17 cellular contexts compared by ENCODE assay signal in genomic region chr15:88658070-88658965, GRCh38. TPM values are rescaled to one million over a fixed set of nuclear protein-coding genes. Genes with fewer than 3 reads are reported as not detected.
DNase-seq lines count a peak whose midpoint lies in the region; ATAC-seq, FAIRE-seq and TF ChIP-seq lines count a peak whose summit lies in the region.
"Had no signal": no experiment of that assay in that cellular context is flagged by ENCODE, and none has a peak within 500 bp of the region (broad histone marks: within the 10 kb centered on the region; RNA-seq: fewer than 3 reads in every experiment).

No MANE protein-coding gene starts in this region.

- TF ChIP-seq POLR2A in Peyer's patch (IDR thresholded peaks at IDR 0.05): no peak

- no peak overlapping the region for H3K4me3 ChIP-seq in Peyer's patch
- H3K4me3 ChIP-seq: prostate gland had no signal

- no peaks in the 10 kb centered on the region for H3K27me3 Mint-ChIP-seq in activated T-cell treated with anti-CD3 and anti-CD28 coated beads, Interleukin-2, amount 50 U/mL, for 24 hours
- no peaks in the 10 kb centered on the region for H3K27me3 Mint-ChIP-seq in activated T-cell treated with anti-CD3 and anti-CD28 coated beads, Interleukin-2, amount 50 U/mL, for 72 hours (ENCODE audit: low read depth)
- H3K27me3 Mint-ChIP-seq in stimulated activated memory B cell treated with anti-CD40 and anti-IgM and Interleukin-4, amounts not matched to agents 10 μg/mL and 1 μg/mL and 100 μg/mL, for 72 hours: no peaks in the 10 kb centered on the region

- H3K9me3 ChIP-seq in Peyer's patch: no peaks in the 10 kb centered on the region
- H3K9me3 ChIP-seq: prostate gland had no signal

- CTCF ChIA-PET in RWPE1 (lab: Yijun Ruan, JAX): interaction anchor here (0.5 to 3.0 kb wide), 27 partner anchors 12 to 566 kb away, joined by 3 to 17 read pairs (median 4); partner anchors contain the start of gene ACAN

- H3K4me3 Mint-ChIP-seq in activated T-cell treated with anti-CD3 and anti-CD28 coated beads, Interleukin-2, amount 50 U/mL, for 24 hours: no peak overlapping the region
- H3K4me3 Mint-ChIP-seq in activated T-cell treated with anti-CD3 and anti-CD28 coated beads, Interleukin-2, amount 50 U/mL, for 72 hours: no peak overlapping the region
- no peak overlapping the region for H3K4me3 Mint-ChIP-seq in stimulated activated memory B cell treated with anti-CD40 and anti-IgM and Interleukin-4, amounts not matched to agents 10 μg/mL and 1 μg/mL and 100 μg/mL, for 72 hours
- H3K4me3 Mint-ChIP-seq: nephron, type B pancreatic cell had no signal

- peaks cover 0 to 6% (median 2%) of the 10 kb centered on the region in 4 donors for H3K4me1 ChIP-seq in Peyer's patch
- H3K4me1 ChIP-seq: prostate gland had no signal

- H3K9me3 Mint-ChIP-seq in activated T-cell treated with anti-CD3 and anti-CD28 coated beads, Interleukin-2, amount 50 U/mL, for 24 hours: no peaks in the 10 kb centered on the region
- H3K9me3 Mint-ChIP-seq in activated T-cell treated with anti-CD3 and anti-CD28 coated beads, Interleukin-2, amount 50 U/mL, for 72 hours: no peaks in the 10 kb centered on the region
- no peaks in the 10 kb centered on the region for H3K9me3 Mint-ChIP-seq in stimulated activated memory B cell treated with anti-CD40 and anti-IgM and Interleukin-4, amounts not matched to agents 10 μg/mL and 1 μg/mL and 100 μg/mL, for 72 hours
- H3K9me3 Mint-ChIP-seq: type B pancreatic cell had no signal

- no peaks in the 10 kb centered on the region for H3K36me3 ChIP-seq in Peyer's patch
- H3K36me3 ChIP-seq: prostate gland had no signal

- H3K27me3 ChIP-seq in Peyer's patch: no peaks in the 10 kb centered on the region

- H3K27ac Mint-ChIP-seq in activated T-cell treated with anti-CD3 and anti-CD28 coated beads, Interleukin-2, amount 50 U/mL, for 24 hours: peak overlapping the region; percentile 63
- H3K27ac Mint-ChIP-seq in activated T-cell treated with anti-CD3 and anti-CD28 coated beads, Interleukin-2, amount 50 U/mL, for 72 hours: no peak overlapping the region
- H3K27ac Mint-ChIP-seq in stimulated activated memory B cell treated with anti-CD40 and anti-IgM and Interleukin-4, amounts not matched to agents 10 μg/mL and 1 μg/mL and 100 μg/mL, for 72 hours: peak overlapping the region; percentile 88

- POLR2A ChIA-PET in RWPE1 (lab: Yijun Ruan, JAX; ENCODE audit: low non-redundant PET): no interaction called here

- peaks cover 75% of the 10 kb centered on the region for H3K4me1 Mint-ChIP-seq in activated T-cell treated with anti-CD3 and anti-CD28 coated beads, Interleukin-2, amount 50 U/mL, for 24 hours (ENCODE audit: low read depth)
- H3K4me1 Mint-ChIP-seq in activated T-cell treated with anti-CD3 and anti-CD28 coated beads, Interleukin-2, amount 50 U/mL, for 72 hours (ENCODE audit: low read depth): peaks cover 56% of the 10 kb centered on the region
- H3K4me1 Mint-ChIP-seq in stimulated activated memory B cell treated with anti-CD40 and anti-IgM and Interleukin-4, amounts not matched to agents 10 μg/mL and 1 μg/mL and 100 μg/mL, for 72 hours: peaks cover 66% of the 10 kb centered on the region
- H3K4me1 Mint-ChIP-seq: nephron had no signal

- no peak for FAIRE-seq in urothelium cell line (lab: Jason Lieb, UNC)
- FAIRE-seq: A204.1 had no signal

- DNase-seq in activated T-cell treated with anti-CD3 and anti-CD28 coated beads, Interleukin-2, amount 50 U/mL, for 24 hours: no peak
- no peak for DNase-seq in activated T-cell treated with anti-CD3 and anti-CD28 coated beads, Interleukin-2, amount 50 U/mL, for 72 hours
- DNase-seq in RWPE1 (ENCODE audit: low spot score) (no peak), left kidney (ENCODE audit: low read depth, low spot score) (peak; percentile 38), urothelium cell line (ENCODE audit: low spot score) (no peak), T-helper 1 cell (no peak), Peyer's patch (no peak)
- DNase-seq: activated T-cell treated with anti-CD3 and anti-CD28 coated beads, Interleukin-2, amount 50 U/mL, for 48 hours; DMS79; NCI-H187 treated with DMSO at 0.1 percent for 48 hours; NK-92 treated with Interleukin-12 subunit alpha and Interleukin-12 subunit beta, amount 100 ng/mL, for 24 hours; stimulated activated CD4-positive, alpha-beta T cell treated with anti-CD3 and anti-CD28 coated beads, Interleukin-12 subunit alpha, Interleukin-12 subunit beta, amount 100 ng/mL, for 4 hours had no signal

- TF ChIP-seq CTCF in RWPE1 (conservative IDR thresholded peaks at IDR 0.05; ENCODE audit: low read depth) (no peak), Peyer's patch (IDR thresholded peaks at IDR 0.05) (no peak)

- no peak for ATAC-seq in activated T-cell treated with anti-CD3 and anti-CD28 coated beads, Interleukin-2, amount 50 U/mL, for 72 hours (replicated peaks in 1 of 2)
- no peak for ATAC-seq in stimulated activated memory B cell treated with anti-CD40 and anti-IgM and Interleukin-4, amounts not matched to agents 10 μg/mL and 1 μg/mL and 100 μg/mL, for 72 hours

- peak overlapping the region; percentile 84 for H3K27ac ChIP-seq in RWPE1
- peak overlapping the region in 2 of 4 donors; percentile 57 to 79 for H3K27ac ChIP-seq in Peyer's patch
- H3K27ac ChIP-seq: prostate gland had no signal

- peaks cover 12% of the 10 kb centered on the region for H3K36me3 Mint-ChIP-seq in activated T-cell treated with anti-CD3 and anti-CD28 coated beads, Interleukin-2, amount 50 U/mL, for 24 hours (ENCODE audit: low read depth)
- H3K36me3 Mint-ChIP-seq in activated T-cell treated with anti-CD3 and anti-CD28 coated beads, Interleukin-2, amount 50 U/mL, for 72 hours (ENCODE audit: insufficient read depth in 2 of 2): no peaks in the 10 kb centered on the region
- H3K36me3 Mint-ChIP-seq in stimulated activated memory B cell treated with anti-CD40 and anti-IgM and Interleukin-4, amounts not matched to agents 10 μg/mL and 1 μg/mL and 100 μg/mL, for 72 hours: peaks cover 12% of the 10 kb centered on the region
- H3K36me3 Mint-ChIP-seq: type B pancreatic cell had no signal

RNA-seq across cellular contexts. Expression of gene ISG20, which starts 19.5 kb away (rescaled TPM):
- total RNA-seq in activated T-cell treated with anti-CD3 and anti-CD28 coated beads, Interleukin-2, amount 50 U/mL, for 72 hours: 100 to 1,000 TPM; 102 to 215 TPM
- 10 to 100 TPM; 50.3 to 90.0 (median 70.6) TPM for total RNA-seq in Peyer's patch

RNA-seq across cellular contexts. Expression of gene AEN, which starts 37.2 kb away (rescaled TPM):
- 100 to 1,000 TPM in 1 of 2 donors, 10 to 100 TPM in 1; 99.4 to 155 TPM for total RNA-seq in activated T-cell treated with anti-CD3 and anti-CD28 coated beads, Interleukin-2, amount 50 U/mL, for 72 hours
- total RNA-seq in Peyer's patch: 10 to 100 TPM in 2 of 4 donors, 1 to 10 TPM in 2; 9.6 to 17.3 (median 11.5) TPM

Comparison
In these comparisons a context has a peak if more than half of its experiments do, and no peak if none do; other contexts are left out.
1. RNA of gene AEN, which starts 37.2 kb away (total RNA-seq): 99.4 to 155 TPM in activated T-cell treated with anti-CD3 and anti-CD28 coated beads, Interleukin-2, amount 50 U/mL, for 72 hours; 9.6 to 17.3 TPM in Peyer's patch; every median in the first group is over 4 times any median in the second.